ENCODE assay signal across 8 cellular contexts in genomic region chr20:45407067-45407745, GRCh38. TPM values are rescaled to one million over a fixed set of nuclear protein-coding genes. Genes with fewer than 3 reads are reported as not detected.
DNase-seq lines count a peak whose midpoint lies in the region; ATAC-seq, FAIRE-seq and TF ChIP-seq lines count a peak whose summit lies in the region.

No MANE protein-coding gene starts in this region.

- no peaks in the 10 kb centered on the region for H3K27me3 ChIP-seq in layer of hippocampus (ENCODE audit: control insufficient read depth, insufficient read depth, low read length)
- H3K27me3 ChIP-seq in spleen (replicated peaks in 1 of 7) = peaks cover 0 to 26% (median 4%) of the 10 kb centered on the region in 7 donors

- H3K4me3 ChIP-seq in choroid plexus epithelial cell (ENCODE audit: low read depth, low read length) (peak overlapping the region; percentile 63), spleen (peak overlapping the region; percentile 61 to 97 (median 76))

- no peak for ATAC-seq in GM21723 (IDR thresholded peaks at IDR 0.05; ENCODE audit: unreplicated experiment)

- H3K4me1 ChIP-seq in spleen = peaks cover 2 to 43% (median 33%) of the 10 kb centered on the region in 6 donors

- TF ChIP-seq POLR2A in spleen (IDR thresholded peaks at IDR 0.05) = no peak

- H3K27ac ChIP-seq in layer of hippocampus (ENCODE audit: low read depth, low read length) (peak overlapping the region; percentile 99), spleen (peak overlapping the region; percentile 50 to 87 (median 73))

- peaks cover 0 to 26% (median 7%) of the 10 kb centered on the region in 6 donors for H3K36me3 ChIP-seq in spleen

- no peak for FAIRE-seq in D721Med (lab: Jason Lieb, UNC)

- DNase-seq in D721Med (ENCODE audit: insufficient read length, low spot score) (peak; percentile 38), NCI-H526 (lab: John Stamatoyannopoulos, UW) (peak; percentile 44 to 88), choroid plexus epithelial cell (ENCODE audit: low read depth) (peak; percentile 47), spleen (no peak), NOMO-1 treated with DMSO at 0.1 percent for 48 hours (lab: John Stamatoyannopoulos, UW; ENCODE audit: unreplicated experiment) (no peak), A172 (ENCODE audit: low spot score) (no peak)

- no peaks in the 10 kb centered on the region for H3K9me3 ChIP-seq in spleen

- TF ChIP-seq CTCF in D721Med (IDR thresholded peaks at IDR 0.05; ENCODE audit: insufficient read depth, missing control alignments) (no peak), choroid plexus epithelial cell (conservative IDR thresholded peaks at IDR 0.05; ENCODE audit: low read depth, low read length) (no peak), spleen (IDR thresholded peaks at IDR 0.05 in 8 of 11, conservative IDR thresholded peaks at IDR 0.05 in 3 of 11) (no peak)

- intact Hi-C loops in spleen (cut with DNase I; ENCODE audit: low total_unique reads) = no loop called here

- WGBS in spleen, 5 donors = 21 to 41% (median 27%) methylated on average over 23 to 30 of the region's 30 CpGs

RNA-seq across cellular contexts. Expression of gene DBNDD2, which starts 0.9 kb away (rescaled TPM):
- 10 to 100 TPM; 15.8 to 38.5 (median 28.1) TPM for total RNA-seq in spleen
- polyA plus RNA-seq in spleen = 10 to 100 TPM; 19.0 to 36.2 (median 31.8) TPM
- 1.7 and 7.0 TPM in 2 replicates for total RNA-seq in A172 (2014; rRNA removed; shearing (Covaris generic))

RNA-seq across cellular contexts. Expression of gene PIGT, which starts 8.7 kb away (rescaled TPM):
- 10 to 100 TPM; 60.2 to 82.8 (median 69.6) TPM for total RNA-seq in spleen
- 10 to 100 TPM; 42.5 to 51.0 (median 49.8) TPM for polyA plus RNA-seq in spleen
- total RNA-seq in A172 (2014; rRNA removed; shearing (Covaris generic)) = 78.8 and 86.0 TPM in 2 replicates

RNA-seq across cellular contexts. Expression of gene TP53TG5, which starts 29.1 kb away (rescaled TPM):
- total RNA-seq in spleen = under 1 TPM in 2 of 7 donors, not detected in 5; 0.60 to 0.66 TPM
- polyA plus RNA-seq in spleen = under 1 TPM in 1 of 3 donors, not detected in 2; 0.08 TPM
- total RNA-seq in A172 (2014; rRNA removed; shearing (Covaris generic)) = not detected in 2 replicates

RNA-seq across cellular contexts. Expression of gene SYS1, which starts 44.2 kb away (rescaled TPM):
- total RNA-seq in spleen = 10 to 100 TPM; 23.7 to 69.8 (median 35.3) TPM
- polyA plus RNA-seq in spleen = 10 to 100 TPM; 15.1 to 22.2 (median 21.6) TPM
- 14.5 and 18.6 TPM in 2 replicates for total RNA-seq in A172 (2014; rRNA removed; shearing (Covaris generic))

RNA-seq across cellular contexts. Expression of gene SDC4, which starts 59.0 kb away (rescaled TPM):
- 10 to 100 TPM; 27.2 to 56.1 (median 39.7) TPM for total RNA-seq in spleen
- polyA plus RNA-seq in spleen = 10 to 100 TPM; 10.4 to 21.0 (median 15.5) TPM
- 42.4 and 43.9 TPM in 2 replicates for total RNA-seq in A172 (2014; rRNA removed; shearing (Covaris generic))

Comparison
In these comparisons a context has a peak if more than half of its experiments do, and no peak if none do; other contexts are left out.
1. DNase-seq: peak in D721Med (single experiment), NCI-H526 (2 of 2) and choroid plexus epithelial cell (single experiment); none in spleen (single experiment), NOMO-1 treated with DMSO at 0.1 percent for 48 hours (single experiment) and A172 (single experiment).